Comparison of ENCODE assay signal across 8 cellular contexts in the genomic region with DNA sequence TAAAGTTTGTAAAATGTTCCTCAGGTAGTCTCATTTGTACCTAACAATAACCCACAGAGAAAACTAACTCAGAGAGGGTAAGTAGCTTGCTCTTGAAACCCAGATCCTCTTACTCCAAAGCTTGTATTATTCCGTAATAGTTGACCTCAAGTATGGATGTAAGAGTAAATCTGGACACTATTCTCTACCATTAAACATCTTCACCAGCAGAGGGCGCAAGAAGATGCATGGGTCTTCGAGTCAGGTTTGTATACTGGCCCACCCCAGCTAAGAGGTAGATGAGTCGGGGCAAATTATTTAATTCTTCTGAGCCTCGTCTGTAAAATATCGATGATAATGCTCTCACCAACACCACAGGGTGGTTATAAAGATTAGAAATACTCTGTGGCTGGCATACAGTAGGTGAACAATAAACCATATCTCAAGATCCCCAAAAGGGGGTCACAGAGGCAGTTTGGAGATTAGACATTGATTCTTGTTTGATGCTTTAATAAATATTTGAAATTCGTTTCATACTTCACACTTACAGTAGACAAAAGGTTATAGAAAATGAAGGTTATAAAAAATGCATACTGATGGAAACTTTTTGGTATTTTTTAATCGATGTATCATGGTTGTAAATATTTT. TPM values are rescaled to one million over a fixed set of nuclear protein-coding genes. Genes with fewer than 3 reads are reported as not detected.
DNase-seq lines count a peak whose midpoint lies in the region; ATAC-seq, FAIRE-seq and TF ChIP-seq lines count a peak whose summit lies in the region.

No MANE protein-coding gene starts in this region.

- ATAC-seq in right cardiac atrium (peak; percentile 61 to 66), GM19452 (IDR thresholded peaks at IDR 0.05; ENCODE audit: unreplicated experiment) (no peak)

- intact Hi-C loops in right cardiac atrium (cut with DNase I) = loop anchor here in 2 of 4 donors (5.0 to 10.0 kb wide), 4 partner anchors 93 to 280 kb away; no protein-coding TSS in a partner anchor

- H3K4me1 ChIP-seq in Loucy (ENCODE audit: insufficient read depth, low read length, poor library complexity, severe bottlenecking) (peaks cover 21% of the 10 kb centered on the region), adipocyte (ENCODE audit: control insufficient read depth, insufficient read depth, low read length) (peaks cover 25% of the 10 kb centered on the region), right cardiac atrium (ENCODE audit: control insufficient read depth, insufficient read depth, low read length) (peaks cover 2% of the 10 kb centered on the region), small intestine (ENCODE audit: control insufficient read depth in 2 of 2, insufficient read depth in 1 of 2, low read depth in 1 of 2, low read length in 1 of 2) (peaks cover 0 to 4% of the 10 kb centered on the region in 2 donors)

- no peaks in the 10 kb centered on the region for H4K20me1 ChIP-seq in Loucy (ENCODE audit: insufficient read depth, low read length, poor library complexity, severe bottlenecking)

- H3K27ac ChIP-seq in right cardiac atrium (ENCODE audit: low read length) = no peak overlapping the region
- H3K27ac ChIP-seq in small intestine (ENCODE audit: low read depth in 1 of 2, low read length in 1 of 2) = no peak overlapping the region

- no peak overlapping the region for H3K9ac ChIP-seq in Loucy (ENCODE audit: low read depth, low read length, poor library complexity, severe bottlenecking)
- no peak overlapping the region for H3K9ac ChIP-seq in adipocyte (ENCODE audit: low read length)

- H3K36me3 ChIP-seq in Loucy (ENCODE audit: insufficient read depth, low read length) = no peaks in the 10 kb centered on the region
- no peaks in the 10 kb centered on the region for H3K36me3 ChIP-seq in adipocyte (ENCODE audit: control insufficient read depth, insufficient read depth, low read length, severe bottlenecking)
- no peaks in the 10 kb centered on the region for H3K36me3 ChIP-seq in small intestine (ENCODE audit: control insufficient read depth in 2 of 2, insufficient read depth in 2 of 2, low read length in 2 of 2)

- WGBS in right cardiac atrium = 22% methylated on average over 8 of the region's 8 CpGs
- WGBS in small intestine, 3 donors = 18 to 24% (median 22%) methylated on average over 8 of the region's 8 CpGs

- H3K27me3 ChIP-seq in Loucy (ENCODE audit: insufficient read depth, low read length, poor library complexity, severe bottlenecking) = no peaks in the 10 kb centered on the region
- no peaks in the 10 kb centered on the region for H3K27me3 ChIP-seq in adipocyte (replicated peaks; ENCODE audit: control insufficient read depth, insufficient read depth, low read length)
- no peaks in the 10 kb centered on the region for H3K27me3 ChIP-seq in right cardiac atrium (ENCODE audit: control insufficient read depth, insufficient read depth)
- H3K27me3 ChIP-seq in small intestine (ENCODE audit: control insufficient read depth in 2 of 2, insufficient read depth in 2 of 2, low read length in 2 of 2) = no peaks in the 10 kb centered on the region

- H3K4me2 ChIP-seq in Loucy (ENCODE audit: low read depth, low read length, poor library complexity, severe bottlenecking) = no peak overlapping the region

- no peak overlapping the region for H3K4me3 ChIP-seq in Loucy (ENCODE audit: low read length, poor library complexity, severe bottlenecking)
- no peak overlapping the region for H3K4me3 ChIP-seq in adipocyte (ENCODE audit: low read length)
- no peak overlapping the region for H3K4me3 ChIP-seq in right cardiac atrium (ENCODE audit: low read length)
- H3K4me3 ChIP-seq in small intestine (ENCODE audit: low read depth in 1 of 2, low read length in 2 of 2) = no peak overlapping the region

- H3K9me3 ChIP-seq in Loucy (ENCODE audit: insufficient read depth, low read depth, low read length) (no peaks in the 10 kb centered on the region), adipocyte (ENCODE audit: control insufficient read depth, low read length) (no peaks in the 10 kb centered on the region), right cardiac atrium (ENCODE audit: control insufficient read depth, low read length) (no peaks in the 10 kb centered on the region), small intestine (ENCODE audit: control insufficient read depth, low read depth) (no peaks in the 10 kb centered on the region)

- no peak overlapping the region for H2AFZ ChIP-seq in Loucy (ENCODE audit: low read length)

- peak; percentile 90 for TF ChIP-seq CTCF in Loucy (conservative IDR thresholded peaks at IDR 0.05; ENCODE audit: low read length)

- peak; percentile 51 for DNase-seq in GDM1 (lab: John Stamatoyannopoulos, UW)
- peak; percentile 75 for DNase-seq in SK-N-DZ (ENCODE audit: low spot score)
- DNase-seq in adipocyte (ENCODE audit: low read depth) = peak; percentile 91
- DNase-seq in right cardiac atrium = peak in 2 of 3 donors; percentile 47 to 53
- DNase-seq in small intestine = peak; percentile 82
- no peak for DNase-seq in mesenteric fat pad (ENCODE audit: low spot score)

- peaks cover 20% of the 10 kb centered on the region for H3K79me2 ChIP-seq in Loucy (ENCODE audit: insufficient read depth, low read length)

- no peaks in the 10 kb centered on the region for H3F3A ChIP-seq in Loucy (ENCODE audit: low read depth)

- H3K9me2 ChIP-seq in Loucy (replicated peaks; ENCODE audit: low read depth, low read length) = no peaks in the 10 kb centered on the region

- FAIRE-seq in small intestine (lab: Jason Lieb, UNC) = no peak

RNA-seq across cellular contexts. Expression of a gene that starts 3.5 kb away (rescaled TPM):
- polyA plus RNA-seq in SK-N-DZ (2014; cell fraction: cytosol; rRNA removed) = 5.9 and 7.2 TPM in 2 replicates
- 4.8 and 6.3 TPM in 2 replicates for polyA plus RNA-seq in SK-N-DZ (2014; cell fraction: nucleus; rRNA removed)
- 1 to 10 TPM; 3.5 to 5.6 (median 4.5) TPM for total RNA-seq in right cardiac atrium
- polyA plus RNA-seq in right cardiac atrium = 3.2 TPM
- 1 to 10 TPM; 6.9 to 9.1 (median 7.8) TPM for polyA plus RNA-seq in small intestine
- total RNA-seq in mesenteric fat pad = 57.0 TPM
